Comparison of ENCODE assay signal across 1 cellular context in the genomic region with DNA sequence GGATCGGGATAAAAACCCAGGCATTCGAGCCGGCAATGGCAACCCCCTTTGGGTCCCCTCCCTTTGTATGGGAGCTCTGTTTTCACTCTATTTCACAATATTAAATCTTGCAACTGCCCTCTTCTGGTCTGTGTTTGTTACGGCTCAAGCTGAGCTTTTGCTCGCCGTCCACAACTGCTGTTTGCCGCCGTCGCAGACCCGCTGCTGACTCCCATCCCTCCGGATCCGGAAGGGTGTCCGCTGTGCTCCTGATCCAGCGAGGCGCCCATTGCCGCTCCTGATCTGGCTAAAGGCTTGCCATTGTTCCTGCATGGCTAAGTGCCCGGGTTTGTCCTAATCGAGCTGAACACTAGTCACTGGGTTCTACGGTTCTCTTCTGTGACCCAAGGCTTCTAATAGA. TPM values are rescaled to one million over a fixed set of nuclear protein-coding genes. Genes with fewer than 3 reads are reported as not detected.
"Had no signal": no experiment of that assay in that cellular context is flagged by ENCODE, and none has a peak within 500 bp of the region (broad histone marks: within the 10 kb centered on the region; RNA-seq: fewer than 3 reads in every experiment).

No MANE protein-coding gene starts in this region.

RNA-seq across cellular contexts. Expression of a gene that starts 8.6 kb away (rescaled TPM):
- polyA plus RNA-seq: GM12878 had no signal
